ENCODE assay signal across 19 cellular contexts in the genomic region with DNA sequence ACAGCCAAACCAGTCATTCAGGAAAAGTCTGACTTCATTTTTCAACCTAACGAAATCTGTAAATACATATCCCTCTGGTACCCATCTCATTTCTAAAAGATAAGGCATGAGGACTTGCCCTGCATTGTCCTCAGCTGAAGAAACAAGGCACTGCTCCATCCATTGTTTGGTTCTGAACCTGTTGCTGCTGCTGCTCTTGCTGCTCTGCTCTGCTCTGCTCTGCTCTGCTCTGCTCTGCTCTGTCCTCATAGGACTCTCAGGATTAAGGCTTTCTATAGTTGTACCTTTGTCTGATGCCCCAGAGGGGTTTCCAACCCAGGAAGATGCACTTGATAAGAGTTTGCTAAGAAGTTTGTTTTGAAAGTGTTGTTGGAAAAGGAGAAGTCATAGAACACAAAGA.
"Had no signal": no experiment of that assay in that cellular context is flagged by ENCODE, and none has a peak within 500 bp of the region (broad histone marks: within the 10 kb centered on the region; RNA-seq: fewer than 3 reads in every experiment).

No MANE protein-coding gene starts in this region.

- H3K27me3 Mint-ChIP-seq: activated B cell treated with CpG ODN at 0.5 μM for 24 hours; activated CD4-positive, alpha-beta T cell treated with anti-CD3 and anti-CD28 coated beads, Interleukin-2, amount 10 ng/mL, durations not matched to agents 24 days and 14 days; activated naive CD8-positive, alpha-beta T cell treated with anti-CD3 and anti-CD28 coated beads, Interleukin-2, amount 50 U/mL, for 24 hours; naive thymus-derived CD8-positive, alpha-beta T cell; T-helper 17 cell had no signal

- ATAC-seq: activated CD8-positive, alpha-beta T cell treated with anti-CD3 and anti-CD28 coated beads, Interleukin-2, amount 10 ng/mL, durations not matched to agents 7 days and 5 days; left ventricle myocardium superior; naive thymus-derived CD8-positive, alpha-beta T cell; T-helper 17 cell had no signal

- H3K4me3 ChIP-seq: skin epidermis, suprapubic skin had no signal

- H3K27ac Mint-ChIP-seq: activated B cell treated with CpG ODN at 0.5 μM for 24 hours; activated CD8-positive, alpha-beta T cell treated with anti-CD3 and anti-CD28 coated beads, Interleukin-2, amount 10 ng/mL, durations not matched to agents 7 days and 5 days; activated naive CD8-positive, alpha-beta T cell treated with anti-CD3 and anti-CD28 coated beads, Interleukin-2, amount 50 U/mL, for 24 hours; naive thymus-derived CD8-positive, alpha-beta T cell; T-helper 17 cell had no signal

- H3K27me3 ChIP-seq: suprapubic skin had no signal

- DNase-seq: activated B cell treated with CpG ODN at 0.5 μM for 24 hours; activated CD4-positive, alpha-beta T cell treated with anti-CD3 and anti-CD28 coated beads, Interleukin-2, amount 10 ng/mL, durations not matched to agents 24 days and 14 days; activated CD8-positive, alpha-beta memory T cell treated with anti-CD3 and anti-CD28 coated beads, Interleukin-2, amount 50 U/mL, for 4 hours; activated CD8-positive, alpha-beta T cell treated with anti-CD3 and anti-CD28 coated beads, Interleukin-2, amount 10 ng/mL, durations not matched to agents 7 days and 5 days; activated naive CD4-positive, alpha-beta T cell treated with Interleukin-2 at 50 U/mL for 16 hours; activated naive CD8-positive, alpha-beta T cell treated with anti-CD3 and anti-CD28 coated beads, Interleukin-2, amount 50 U/mL, for 24 hours; glutamatergic neuron; hypothalamus; kidney glomerular epithelial cell; left ventricle myocardium superior; mesenchymal stem cell; naive thymus-derived CD8-positive, alpha-beta T cell; stimulated activated CD4-positive, alpha-beta T cell treated with anti-CD3 and anti-CD28 coated beads, Interleukin-4, amount 100 ng/mL, for 24 hours; stimulated activated naive CD8-positive, alpha-beta T cell treated with anti-CD3 and anti-CD28 coated beads, Interleukin-15, Interleukin-2, amounts not matched to agents 100 U/mL and 50 U/mL, for 24 hours; T-helper 17 cell had no signal

- H3K36me3 ChIP-seq: suprapubic skin had no signal

- H3K9me3 ChIP-seq: suprapubic skin had no signal

- H3K4me3 Mint-ChIP-seq: activated B cell treated with CpG ODN at 0.5 μM for 24 hours; activated CD4-positive, alpha-beta T cell treated with anti-CD3 and anti-CD28 coated beads, Interleukin-2, amount 10 ng/mL, durations not matched to agents 24 days and 14 days; activated CD8-positive, alpha-beta T cell treated with anti-CD3 and anti-CD28 coated beads, Interleukin-2, amount 10 ng/mL, durations not matched to agents 7 days and 5 days; activated naive CD8-positive, alpha-beta T cell treated with anti-CD3 and anti-CD28 coated beads, Interleukin-2, amount 50 U/mL, for 24 hours; naive thymus-derived CD8-positive, alpha-beta T cell; T-helper 17 cell had no signal

- H3K9me3 Mint-ChIP-seq: activated B cell treated with CpG ODN at 0.5 μM for 24 hours; activated CD4-positive, alpha-beta T cell treated with anti-CD3 and anti-CD28 coated beads, Interleukin-2, amount 10 ng/mL, durations not matched to agents 24 days and 14 days; activated naive CD8-positive, alpha-beta T cell treated with anti-CD3 and anti-CD28 coated beads, Interleukin-2, amount 50 U/mL, for 24 hours; naive thymus-derived CD8-positive, alpha-beta T cell had no signal

- FAIRE-seq: endometrium, TTC549 had no signal

- H3K27ac ChIP-seq: skin epidermis, suprapubic skin had no signal
